Comparison of ENCODE assay signal across 1 cellular context in the genomic region with DNA sequence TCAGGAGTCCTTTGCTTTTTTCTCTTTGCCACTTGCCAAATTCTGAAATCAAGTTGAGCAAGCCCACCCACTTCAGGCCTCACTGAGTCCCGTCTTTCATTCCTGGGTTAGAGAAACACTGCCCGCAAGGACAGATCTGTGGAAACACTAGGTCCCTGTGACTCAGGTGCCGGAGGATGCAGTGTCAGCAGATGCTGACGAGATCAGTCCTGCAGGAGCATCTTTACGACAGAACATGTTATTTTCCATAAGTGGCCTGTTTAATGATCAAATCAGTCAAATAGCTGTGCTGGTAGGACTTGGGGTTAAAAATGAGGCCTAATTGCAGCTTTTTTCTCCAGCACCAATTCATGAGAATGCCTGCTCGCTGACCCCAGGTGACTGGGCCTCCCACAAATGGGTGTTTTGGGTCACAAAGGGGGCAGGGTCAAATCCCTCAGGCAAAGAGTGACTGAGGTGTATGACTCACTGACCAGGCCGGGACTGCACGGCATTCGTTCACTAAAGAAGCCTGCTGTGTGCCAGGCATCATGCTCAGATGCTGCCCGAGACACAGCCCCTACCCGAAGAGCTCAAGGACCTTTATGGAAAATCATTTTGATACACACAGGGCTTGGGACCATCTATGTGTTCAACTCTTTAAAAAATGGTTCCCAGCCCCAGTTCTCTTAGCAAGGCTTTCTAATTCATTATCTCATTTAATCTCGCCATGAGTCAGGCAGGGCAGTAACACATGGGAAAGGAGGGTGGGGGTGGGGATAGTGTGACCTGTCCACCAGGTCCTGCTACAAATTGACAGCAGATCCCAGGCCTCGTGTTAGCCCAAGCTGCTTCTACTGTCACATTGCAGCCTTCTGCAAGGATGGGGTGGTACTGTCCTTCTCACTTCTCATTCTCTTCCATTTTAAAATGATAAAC.
TF ChIP-seq lines count a peak whose summit lies in the region.

No MANE protein-coding gene starts in this region.

TF ChIP-seq in endothelial cell of umbilical vein, 7 proteins besides CTCF, POLR2A, EP300 and RAD21:
- TF ChIP-seq JUN (IDR thresholded peaks at IDR 0.05; ENCODE audit: borderline replicate concordance, insufficient read depth, insufficient read length, low read depth) = no peak
- TF ChIP-seq POLR2AphosphoS5 (IDR thresholded peaks at IDR 0.05; ENCODE audit: insufficient read depth, low read depth, low read length) = no peak
- peak; percentile 10 for TF ChIP-seq FOS (IDR thresholded peaks at IDR 0.05; ENCODE audit: borderline replicate concordance, insufficient read depth, low read length)
- TF ChIP-seq GATA2 (IDR thresholded peaks at IDR 0.05; ENCODE audit: insufficient read depth, insufficient read length, low read depth, low read length) = peak; percentile 43
- no peak for TF ChIP-seq EZH2 (IDR thresholded peaks at IDR 0.05; ENCODE audit: borderline replicate concordance, low read depth, low read length, severe bottlenecking)
